In genomic region chr21:34885636-34886553, GRCh38 we compare ENCODE assay signal across 8 cellular contexts.
DNase-seq lines count a peak whose midpoint lies in the region; ATAC-seq and TF ChIP-seq lines count a peak whose summit lies in the region.

No MANE protein-coding gene starts in this region.

- H3K36me3 Mint-ChIP-seq in activated naive CD8-positive, alpha-beta T cell treated with anti-CD3 and anti-CD28 coated beads for 36 hours: peaks cover 22% of the 10 kb centered on the region

- H3K27ac Mint-ChIP-seq in activated naive CD8-positive, alpha-beta T cell treated with anti-CD3 and anti-CD28 coated beads for 36 hours: peak overlapping the region; percentile 62

- H3K9me3 ChIP-seq in HUES6 (ENCODE audit: control insufficient read depth, insufficient read depth, low read depth, low read length) (no peaks in the 10 kb centered on the region), suprapubic skin (no peaks in the 10 kb centered on the region)

- H3K27ac ChIP-seq in HUES6 (ENCODE audit: low read depth, low read length) (no peak overlapping the region), suprapubic skin (peak overlapping the region; percentile 96)

- H3K9me3 Mint-ChIP-seq in activated naive CD8-positive, alpha-beta T cell treated with anti-CD3 and anti-CD28 coated beads for 36 hours: no peaks in the 10 kb centered on the region

- H3K9ac ChIP-seq in HUES6 (ENCODE audit: low read length): peak overlapping the region; percentile 11

- peaks cover 54% of the 10 kb centered on the region for H3K4me1 Mint-ChIP-seq in activated naive CD8-positive, alpha-beta T cell treated with anti-CD3 and anti-CD28 coated beads for 36 hours

- H3K27me3 Mint-ChIP-seq in activated naive CD8-positive, alpha-beta T cell treated with anti-CD3 and anti-CD28 coated beads for 36 hours: peaks cover 6% of the 10 kb centered on the region

- H3K4me1 ChIP-seq in HUES6 (ENCODE audit: control insufficient read depth, insufficient read depth, low read length) (peaks cover 17% of the 10 kb centered on the region), suprapubic skin (peaks cover 50% of the 10 kb centered on the region)

- no peaks in the 10 kb centered on the region for H3K36me3 ChIP-seq in HUES6 (ENCODE audit: control insufficient read depth, insufficient read depth, low read length)
- no peaks in the 10 kb centered on the region for H3K36me3 ChIP-seq in suprapubic skin

- TF ChIP-seq EP300 in suprapubic skin (IDR thresholded peaks at IDR 0.05): no peak

- H3K4me3 ChIP-seq in AG10803 (ENCODE audit: low read length) (peak overlapping the region; percentile 81), HUES6 (ENCODE audit: low read depth, low read length) (peak overlapping the region; percentile 73), suprapubic skin (peak overlapping the region; percentile 84)

- ATAC-seq in left lobe of liver: no peak
- no peak for ATAC-seq in GM19455 (IDR thresholded peaks at IDR 0.05; ENCODE audit: unreplicated experiment)

- H3K27me3 ChIP-seq in HUES6 (ENCODE audit: control insufficient read depth, insufficient read depth, low read length) (peaks cover 82% of the 10 kb centered on the region), suprapubic skin (peaks cover 23% of the 10 kb centered on the region)

- no peak for DNase-seq in AG10803 (ENCODE audit: low read depth)
- DNase-seq in activated naive CD8-positive, alpha-beta T cell treated with anti-CD3 and anti-CD28 coated beads for 36 hours: peak; percentile 8
- peak; percentile 26 for DNase-seq in kidney glomerular epithelial cell (lab: John Stamatoyannopoulos, UW)
- no peak for DNase-seq in suprapubic skin (ENCODE audit: low spot score in 2 of 2)
- no peak for DNase-seq in left lobe of liver (ENCODE audit: low spot score)
- DNase-seq in stimulated activated CD4-positive, alpha-beta T cell treated with anti-CD3 and anti-CD28 coated beads, Interleukin-1b, Interleukin-23, amount 100 ng/mL, for 48 hours: no peak

- TF ChIP-seq POLR2A in suprapubic skin (IDR thresholded peaks at IDR 0.05): no peak

- WGBS in suprapubic skin: 22% methylated on average over 29 of the region's 29 CpGs

- TF ChIP-seq CTCF in AG10803 (conservative IDR thresholded peaks at IDR 0.05; ENCODE audit: low read length) (no peak), suprapubic skin (IDR thresholded peaks at IDR 0.05) (peak in 1 of 2 donors; percentile 5)

- H3K4me3 Mint-ChIP-seq in activated naive CD8-positive, alpha-beta T cell treated with anti-CD3 and anti-CD28 coated beads for 36 hours: peak overlapping the region; percentile 94

Comparison
In these comparisons a context has a peak if more than half of its experiments do, and no peak if none do; other contexts are left out.
1. DNase-seq: peak in activated naive CD8-positive, alpha-beta T cell treated with anti-CD3 and anti-CD28 coated beads for 36 hours (single experiment) and kidney glomerular epithelial cell (single experiment); none in AG10803 (single experiment), suprapubic skin (0 of 2), left lobe of liver (single experiment) and stimulated activated CD4-positive, alpha-beta T cell treated with anti-CD3 and anti-CD28 coated beads, Interleukin-1b, Interleukin-23, amount 100 ng/mL, for 48 hours (single experiment).
2. Peak in every context shown above with its lines, with median percentiles within 50 percentile points of each other: H3K4me3 ChIP-seq.